In the genomic region with DNA sequence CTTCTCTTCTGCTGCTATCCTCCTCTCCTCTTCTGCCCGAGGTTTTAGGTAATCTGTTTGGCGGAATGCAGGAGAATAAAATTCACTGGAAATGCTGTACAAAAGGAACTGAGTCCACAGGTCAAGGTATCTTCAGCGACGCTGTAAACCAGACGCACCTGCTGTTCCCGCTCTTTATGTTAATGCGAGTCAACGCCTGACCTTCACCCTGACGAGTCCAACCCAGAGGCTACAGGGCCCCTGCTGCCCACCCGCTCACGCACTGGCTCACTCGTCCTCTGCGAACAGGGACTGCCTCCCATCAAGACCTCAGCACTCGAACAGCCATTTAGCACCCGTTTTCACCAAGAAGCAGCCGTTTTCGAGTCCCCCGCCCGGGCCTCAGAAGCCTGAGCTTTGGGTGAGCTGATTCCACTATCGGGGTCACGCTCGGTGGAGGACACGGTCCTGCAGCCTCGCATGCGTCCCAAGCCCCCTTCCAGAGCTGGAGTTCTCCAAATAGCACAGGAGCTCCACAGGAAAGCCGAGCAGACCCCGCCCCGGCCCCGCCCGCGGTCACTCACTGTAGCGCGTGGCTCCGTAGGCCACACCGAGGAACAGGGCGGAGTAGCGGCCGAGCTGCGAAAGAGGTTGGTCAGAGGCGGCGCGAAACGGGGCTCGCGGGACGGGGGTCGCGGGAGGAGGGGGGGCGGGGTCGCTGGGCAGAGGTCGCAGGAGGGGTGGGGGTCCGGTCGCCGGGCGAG, we compare ENCODE assay signal across 1 cellular context.
TF ChIP-seq lines count a peak whose summit lies in the region.

No MANE protein-coding gene starts in this region.

TF ChIP-seq in K562, 482 proteins besides CTCF, POLR2A, EP300 and RAD21 (continues in another document):
- TF ChIP-seq TCFL5 (CRISPR knock-in tag; conservative IDR thresholded peaks at IDR 0.05) (no peak), RBFOX2 (IDR thresholded peaks at IDR 0.05; ENCODE audit: low read depth, low read length) (peak; percentile 41), ZBTB17 (CRISPR knock-in tag; IDR thresholded peaks at IDR 0.05) (no peak), HLTF (IDR thresholded peaks at IDR 0.05) (no peak), ILK (tag; IDR thresholded peaks at IDR 0.05; ENCODE audit: borderline replicate concordance, low read depth) (no peak), SMARCC2 (IDR thresholded peaks at IDR 0.05; ENCODE audit: low read depth) (no peak), NR4A1 (CRISPR knock-in tag; IDR thresholded peaks at IDR 0.05) (no peak), NR4A1 (tag; IDR thresholded peaks at IDR 0.05) (no peak), ZNF766 (CRISPR knock-in tag; conservative IDR thresholded peaks at IDR 0.05) (no peak), HMGN3 (IDR thresholded peaks at IDR 0.05; ENCODE audit: borderline replicate concordance, extremely low read depth, insufficient read length, low read depth, low read length) (peak; percentile 33), TEAD4 (IDR thresholded peaks at IDR 0.05; ENCODE audit: low read length) (no peak), TEAD4 (CRISPR knock-in tag; IDR thresholded peaks at IDR 0.05; ENCODE audit: borderline replicate concordance) (0 out of 2 replicates have a peak, but pooled peaks have one; percentile 58), L3MBTL2 (IDR thresholded peaks at IDR 0.05) (peak; percentile 56; the same call in 1 of the 2 replicates), RBM14 (IDR thresholded peaks at IDR 0.05; ENCODE audit: borderline replicate concordance, insufficient read depth, low read depth, low read length) (no peak)
- TF ChIP-seq, protein P1, sequence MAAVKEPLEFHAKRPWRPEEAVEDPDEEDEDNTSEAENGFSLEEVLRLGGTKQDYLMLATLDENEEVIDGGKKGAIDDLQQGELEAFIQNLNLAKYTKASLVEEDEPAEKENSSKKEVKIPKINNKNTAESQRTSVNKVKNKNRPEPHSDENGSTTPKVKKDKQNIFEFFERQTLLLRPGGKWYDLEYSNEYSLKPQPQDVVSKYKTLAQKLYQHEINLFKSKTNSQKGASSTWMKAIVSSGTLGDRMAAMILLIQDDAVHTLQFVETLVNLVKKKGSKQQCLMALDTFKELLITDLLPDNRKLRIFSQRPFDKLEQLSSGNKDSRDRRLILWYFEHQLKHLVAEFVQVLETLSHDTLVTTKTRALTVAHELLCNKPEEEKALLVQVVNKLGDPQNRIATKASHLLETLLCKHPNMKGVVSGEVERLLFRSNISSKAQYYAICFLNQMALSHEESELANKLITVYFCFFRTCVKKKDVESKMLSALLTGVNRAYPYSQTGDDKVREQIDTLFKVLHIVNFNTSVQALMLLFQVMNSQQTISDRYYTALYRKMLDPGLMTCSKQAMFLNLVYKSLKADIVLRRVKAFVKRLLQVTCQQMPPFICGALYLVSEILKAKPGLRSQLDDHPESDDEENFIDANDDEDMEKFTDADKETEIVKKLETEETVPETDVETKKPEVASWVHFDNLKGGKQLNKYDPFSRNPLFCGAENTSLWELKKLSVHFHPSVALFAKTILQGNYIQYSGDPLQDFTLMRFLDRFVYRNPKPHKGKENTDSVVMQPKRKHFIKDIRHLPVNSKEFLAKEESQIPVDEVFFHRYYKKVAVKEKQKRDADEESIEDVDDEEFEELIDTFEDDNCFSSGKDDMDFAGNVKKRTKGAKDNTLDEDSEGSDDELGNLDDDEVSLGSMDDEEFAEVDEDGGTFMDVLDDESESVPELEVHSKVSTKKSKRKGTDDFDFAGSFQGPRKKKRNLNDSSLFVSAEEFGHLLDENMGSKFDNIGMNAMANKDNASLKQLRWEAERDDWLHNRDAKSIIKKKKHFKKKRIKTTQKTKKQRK (IDR thresholded peaks at IDR 0.05; ENCODE audit: borderline replicate concordance, low read depth, low read length), result no peak
- TF ChIP-seq, protein P2, sequence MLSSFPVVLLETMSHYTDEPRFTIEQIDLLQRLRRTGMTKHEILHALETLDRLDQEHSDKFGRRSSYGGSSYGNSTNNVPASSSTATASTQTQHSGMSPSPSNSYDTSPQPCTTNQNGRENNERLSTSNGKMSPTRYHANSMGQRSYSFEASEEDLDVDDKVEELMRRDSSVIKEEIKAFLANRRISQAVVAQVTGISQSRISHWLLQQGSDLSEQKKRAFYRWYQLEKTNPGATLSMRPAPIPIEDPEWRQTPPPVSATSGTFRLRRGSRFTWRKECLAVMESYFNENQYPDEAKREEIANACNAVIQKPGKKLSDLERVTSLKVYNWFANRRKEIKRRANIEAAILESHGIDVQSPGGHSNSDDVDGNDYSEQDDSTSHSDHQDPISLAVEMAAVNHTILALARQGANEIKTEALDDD (IDR thresholded peaks at IDR 0.05), result no peak
- TF ChIP-seq, protein P3, sequence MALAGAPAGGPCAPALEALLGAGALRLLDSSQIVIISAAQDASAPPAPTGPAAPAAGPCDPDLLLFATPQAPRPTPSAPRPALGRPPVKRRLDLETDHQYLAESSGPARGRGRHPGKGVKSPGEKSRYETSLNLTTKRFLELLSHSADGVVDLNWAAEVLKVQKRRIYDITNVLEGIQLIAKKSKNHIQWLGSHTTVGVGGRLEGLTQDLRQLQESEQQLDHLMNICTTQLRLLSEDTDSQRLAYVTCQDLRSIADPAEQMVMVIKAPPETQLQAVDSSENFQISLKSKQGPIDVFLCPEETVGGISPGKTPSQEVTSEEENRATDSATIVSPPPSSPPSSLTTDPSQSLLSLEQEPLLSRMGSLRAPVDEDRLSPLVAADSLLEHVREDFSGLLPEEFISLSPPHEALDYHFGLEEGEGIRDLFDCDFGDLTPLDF (CRISPR knock-in tag; IDR thresholded peaks at IDR 0.05), result peak; percentile 73
- TF ChIP-seq, protein P4, sequence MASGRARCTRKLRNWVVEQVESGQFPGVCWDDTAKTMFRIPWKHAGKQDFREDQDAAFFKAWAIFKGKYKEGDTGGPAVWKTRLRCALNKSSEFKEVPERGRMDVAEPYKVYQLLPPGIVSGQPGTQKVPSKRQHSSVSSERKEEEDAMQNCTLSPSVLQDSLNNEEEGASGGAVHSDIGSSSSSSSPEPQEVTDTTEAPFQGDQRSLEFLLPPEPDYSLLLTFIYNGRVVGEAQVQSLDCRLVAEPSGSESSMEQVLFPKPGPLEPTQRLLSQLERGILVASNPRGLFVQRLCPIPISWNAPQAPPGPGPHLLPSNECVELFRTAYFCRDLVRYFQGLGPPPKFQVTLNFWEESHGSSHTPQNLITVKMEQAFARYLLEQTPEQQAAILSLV (tag; IDR thresholded peaks at IDR 0.05), result no peak
- TF ChIP-seq, protein P5, sequence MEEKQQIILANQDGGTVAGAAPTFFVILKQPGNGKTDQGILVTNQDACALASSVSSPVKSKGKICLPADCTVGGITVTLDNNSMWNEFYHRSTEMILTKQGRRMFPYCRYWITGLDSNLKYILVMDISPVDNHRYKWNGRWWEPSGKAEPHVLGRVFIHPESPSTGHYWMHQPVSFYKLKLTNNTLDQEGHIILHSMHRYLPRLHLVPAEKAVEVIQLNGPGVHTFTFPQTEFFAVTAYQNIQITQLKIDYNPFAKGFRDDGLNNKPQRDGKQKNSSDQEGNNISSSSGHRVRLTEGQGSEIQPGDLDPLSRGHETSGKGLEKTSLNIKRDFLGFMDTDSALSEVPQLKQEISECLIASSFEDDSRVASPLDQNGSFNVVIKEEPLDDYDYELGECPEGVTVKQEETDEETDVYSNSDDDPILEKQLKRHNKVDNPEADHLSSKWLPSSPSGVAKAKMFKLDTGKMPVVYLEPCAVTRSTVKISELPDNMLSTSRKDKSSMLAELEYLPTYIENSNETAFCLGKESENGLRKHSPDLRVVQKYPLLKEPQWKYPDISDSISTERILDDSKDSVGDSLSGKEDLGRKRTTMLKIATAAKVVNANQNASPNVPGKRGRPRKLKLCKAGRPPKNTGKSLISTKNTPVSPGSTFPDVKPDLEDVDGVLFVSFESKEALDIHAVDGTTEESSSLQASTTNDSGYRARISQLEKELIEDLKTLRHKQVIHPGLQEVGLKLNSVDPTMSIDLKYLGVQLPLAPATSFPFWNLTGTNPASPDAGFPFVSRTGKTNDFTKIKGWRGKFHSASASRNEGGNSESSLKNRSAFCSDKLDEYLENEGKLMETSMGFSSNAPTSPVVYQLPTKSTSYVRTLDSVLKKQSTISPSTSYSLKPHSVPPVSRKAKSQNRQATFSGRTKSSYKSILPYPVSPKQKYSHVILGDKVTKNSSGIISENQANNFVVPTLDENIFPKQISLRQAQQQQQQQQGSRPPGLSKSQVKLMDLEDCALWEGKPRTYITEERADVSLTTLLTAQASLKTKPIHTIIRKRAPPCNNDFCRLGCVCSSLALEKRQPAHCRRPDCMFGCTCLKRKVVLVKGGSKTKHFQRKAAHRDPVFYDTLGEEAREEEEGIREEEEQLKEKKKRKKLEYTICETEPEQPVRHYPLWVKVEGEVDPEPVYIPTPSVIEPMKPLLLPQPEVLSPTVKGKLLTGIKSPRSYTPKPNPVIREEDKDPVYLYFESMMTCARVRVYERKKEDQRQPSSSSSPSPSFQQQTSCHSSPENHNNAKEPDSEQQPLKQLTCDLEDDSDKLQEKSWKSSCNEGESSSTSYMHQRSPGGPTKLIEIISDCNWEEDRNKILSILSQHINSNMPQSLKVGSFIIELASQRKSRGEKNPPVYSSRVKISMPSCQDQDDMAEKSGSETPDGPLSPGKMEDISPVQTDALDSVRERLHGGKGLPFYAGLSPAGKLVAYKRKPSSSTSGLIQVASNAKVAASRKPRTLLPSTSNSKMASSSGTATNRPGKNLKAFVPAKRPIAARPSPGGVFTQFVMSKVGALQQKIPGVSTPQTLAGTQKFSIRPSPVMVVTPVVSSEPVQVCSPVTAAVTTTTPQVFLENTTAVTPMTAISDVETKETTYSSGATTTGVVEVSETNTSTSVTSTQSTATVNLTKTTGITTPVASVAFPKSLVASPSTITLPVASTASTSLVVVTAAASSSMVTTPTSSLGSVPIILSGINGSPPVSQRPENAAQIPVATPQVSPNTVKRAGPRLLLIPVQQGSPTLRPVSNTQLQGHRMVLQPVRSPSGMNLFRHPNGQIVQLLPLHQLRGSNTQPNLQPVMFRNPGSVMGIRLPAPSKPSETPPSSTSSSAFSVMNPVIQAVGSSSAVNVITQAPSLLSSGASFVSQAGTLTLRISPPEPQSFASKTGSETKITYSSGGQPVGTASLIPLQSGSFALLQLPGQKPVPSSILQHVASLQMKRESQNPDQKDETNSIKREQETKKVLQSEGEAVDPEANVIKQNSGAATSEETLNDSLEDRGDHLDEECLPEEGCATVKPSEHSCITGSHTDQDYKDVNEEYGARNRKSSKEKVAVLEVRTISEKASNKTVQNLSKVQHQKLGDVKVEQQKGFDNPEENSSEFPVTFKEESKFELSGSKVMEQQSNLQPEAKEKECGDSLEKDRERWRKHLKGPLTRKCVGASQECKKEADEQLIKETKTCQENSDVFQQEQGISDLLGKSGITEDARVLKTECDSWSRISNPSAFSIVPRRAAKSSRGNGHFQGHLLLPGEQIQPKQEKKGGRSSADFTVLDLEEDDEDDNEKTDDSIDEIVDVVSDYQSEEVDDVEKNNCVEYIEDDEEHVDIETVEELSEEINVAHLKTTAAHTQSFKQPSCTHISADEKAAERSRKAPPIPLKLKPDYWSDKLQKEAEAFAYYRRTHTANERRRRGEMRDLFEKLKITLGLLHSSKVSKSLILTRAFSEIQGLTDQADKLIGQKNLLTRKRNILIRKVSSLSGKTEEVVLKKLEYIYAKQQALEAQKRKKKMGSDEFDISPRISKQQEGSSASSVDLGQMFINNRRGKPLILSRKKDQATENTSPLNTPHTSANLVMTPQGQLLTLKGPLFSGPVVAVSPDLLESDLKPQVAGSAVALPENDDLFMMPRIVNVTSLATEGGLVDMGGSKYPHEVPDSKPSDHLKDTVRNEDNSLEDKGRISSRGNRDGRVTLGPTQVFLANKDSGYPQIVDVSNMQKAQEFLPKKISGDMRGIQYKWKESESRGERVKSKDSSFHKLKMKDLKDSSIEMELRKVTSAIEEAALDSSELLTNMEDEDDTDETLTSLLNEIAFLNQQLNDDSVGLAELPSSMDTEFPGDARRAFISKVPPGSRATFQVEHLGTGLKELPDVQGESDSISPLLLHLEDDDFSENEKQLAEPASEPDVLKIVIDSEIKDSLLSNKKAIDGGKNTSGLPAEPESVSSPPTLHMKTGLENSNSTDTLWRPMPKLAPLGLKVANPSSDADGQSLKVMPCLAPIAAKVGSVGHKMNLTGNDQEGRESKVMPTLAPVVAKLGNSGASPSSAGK (IDR thresholded peaks at IDR 0.05), result peak; percentile 73
